Comparison of ENCODE assay signal across 12 cellular contexts in genomic region chr6:109448615-109449014, GRCh38. TPM values are rescaled to one million over a fixed set of nuclear protein-coding genes. Genes with fewer than 3 reads are reported as not detected.
A peak's percentile ranks its signal among the peaks of the same experiment; 100 is the strongest.
DNase-seq lines count a peak whose midpoint lies in the region; ATAC-seq lines count a peak whose summit lies in the region.
"Had no signal": no experiment of that assay in that cellular context is flagged by ENCODE, and none has a peak within 500 bp of the region (broad histone marks: within the 10 kb centered on the region; RNA-seq: fewer than 3 reads in every experiment).

No MANE protein-coding gene starts in this region.

- peaks cover 7% of the 10 kb centered on the region for H3K36me3 Mint-ChIP-seq in activated naive CD8-positive, alpha-beta T cell
- H3K36me3 Mint-ChIP-seq in activated naive CD8-positive, alpha-beta T cell treated with anti-CD3 and anti-CD28 coated beads for 36 hours: peaks cover 15% of the 10 kb centered on the region
- H3K36me3 Mint-ChIP-seq in T-cell: peaks cover 24% of the 10 kb centered on the region

- POLR2A ChIA-PET in T-cell (lab: Charles Lee): interaction anchor here in 1 of 2 donors (0.7 kb wide), 2 partner anchors 12 to 86 kb away, joined by 3 to 4 read pairs; no protein-coding TSS in a partner anchor

- CTCF ChIA-PET in T-cell (lab: Charles Lee): no interaction called here

- H3K27ac Mint-ChIP-seq in activated naive CD8-positive, alpha-beta T cell: peak overlapping the region; percentile 30
- H3K27ac Mint-ChIP-seq in activated naive CD8-positive, alpha-beta T cell treated with anti-CD3 and anti-CD28 coated beads for 36 hours: no peak overlapping the region
- peak overlapping the region; percentile 80 to 83 for H3K27ac Mint-ChIP-seq in T-cell
- H3K27ac Mint-ChIP-seq in stimulated activated naive CD8-positive, alpha-beta T cell treated with anti-CD3 and anti-CD28 coated beads, Interleukin-15, amount 100 ng/mL, for 72 hours: no peak overlapping the region

- H3K4me3 Mint-ChIP-seq in activated naive CD8-positive, alpha-beta T cell: no peak overlapping the region
- H3K4me3 Mint-ChIP-seq in activated naive CD8-positive, alpha-beta T cell treated with anti-CD3 and anti-CD28 coated beads for 36 hours: no peak overlapping the region
- H3K4me3 Mint-ChIP-seq in T-cell: peak overlapping the region in 1 of 3 donors; percentile 47
- H3K4me3 Mint-ChIP-seq in stimulated activated naive CD8-positive, alpha-beta T cell treated with anti-CD3 and anti-CD28 coated beads, Interleukin-15, amount 100 ng/mL, for 72 hours: no peak overlapping the region

- peaks cover 20% of the 10 kb centered on the region for H3K4me1 Mint-ChIP-seq in activated naive CD8-positive, alpha-beta T cell (ENCODE audit: low read depth)
- H3K4me1 Mint-ChIP-seq in activated naive CD8-positive, alpha-beta T cell treated with anti-CD3 and anti-CD28 coated beads for 36 hours: peaks cover 18% of the 10 kb centered on the region
- H3K4me1 Mint-ChIP-seq in T-cell: peaks cover 34 to 48% (median 43%) of the 10 kb centered on the region in 3 donors
- peaks cover 69% of the 10 kb centered on the region for H3K4me1 Mint-ChIP-seq in stimulated activated naive CD8-positive, alpha-beta T cell treated with anti-CD3 and anti-CD28 coated beads, Interleukin-15, amount 100 ng/mL, for 72 hours

- no peaks in the 10 kb centered on the region for H3K9me3 Mint-ChIP-seq in activated naive CD8-positive, alpha-beta T cell (ENCODE audit: low read depth)
- H3K9me3 Mint-ChIP-seq in activated naive CD8-positive, alpha-beta T cell treated with anti-CD3 and anti-CD28 coated beads for 36 hours: no peaks in the 10 kb centered on the region
- H3K9me3 Mint-ChIP-seq in T-cell: no peaks in the 10 kb centered on the region
- H3K9me3 Mint-ChIP-seq in stimulated activated naive CD8-positive, alpha-beta T cell treated with anti-CD3 and anti-CD28 coated beads, Interleukin-15, amount 100 ng/mL, for 72 hours: no peaks in the 10 kb centered on the region

- H3K27me3 Mint-ChIP-seq in activated naive CD8-positive, alpha-beta T cell: no peaks in the 10 kb centered on the region
- H3K27me3 Mint-ChIP-seq in activated naive CD8-positive, alpha-beta T cell treated with anti-CD3 and anti-CD28 coated beads for 36 hours: no peaks in the 10 kb centered on the region
- no peaks in the 10 kb centered on the region for H3K27me3 Mint-ChIP-seq in T-cell
- H3K27me3 Mint-ChIP-seq in stimulated activated naive CD8-positive, alpha-beta T cell treated with anti-CD3 and anti-CD28 coated beads, Interleukin-15, amount 100 ng/mL, for 72 hours: no peaks in the 10 kb centered on the region

- DNase-seq in activated naive CD8-positive, alpha-beta T cell treated with anti-CD3 and anti-CD28 coated beads for 36 hours: no peak
- DNase-seq in T-cell: no peak
- peak; percentile 53 for DNase-seq in islet precursor cell
- no peak for DNase-seq in stimulated activated naive CD8-positive, alpha-beta T cell treated with anti-CD3 and anti-CD28 coated beads, Interleukin-15, amount 100 ng/mL, for 72 hours
- no peak for DNase-seq in C1 segment of cervical spinal cord (lab: John Stamatoyannopoulos, UW)
- DNase-seq: DMS153; NCI-H1930; NCI-H510A; stimulated activated CD4-positive, alpha-beta T cell treated with anti-CD3 and anti-CD28 coated beads, Interleukin-15, amount 100 ng/mL, for 24 hours had no signal

- ATAC-seq in T-cell (replicated peaks in 1 of 4): no peak
- no peak for ATAC-seq in stimulated activated naive CD8-positive, alpha-beta T cell treated with anti-CD3 and anti-CD28 coated beads, Interleukin-15, amount 100 ng/mL, for 72 hours
- ATAC-seq in GM21737 (IDR thresholded peaks at IDR 0.05; ENCODE audit: unreplicated experiment): no peak
- no peak for ATAC-seq in GM19463 (IDR thresholded peaks at IDR 0.05; ENCODE audit: unreplicated experiment)

RNA-seq across cellular contexts. Expression of gene MICAL1, which starts 7.0 kb away (rescaled TPM):
- total RNA-seq in activated naive CD8-positive, alpha-beta T cell treated with anti-CD3 and anti-CD28 coated beads for 36 hours: 10 to 100 TPM; 21.2 to 23.5 TPM
- 100 to 1,000 TPM in 1 of 5 donors, 10 to 100 TPM in 4; 81.9 to 108 (median 89.5) TPM for total RNA-seq in T-cell

RNA-seq across cellular contexts. Expression of gene SMPD2, which starts 8.1 kb away (rescaled TPM):
- total RNA-seq in activated naive CD8-positive, alpha-beta T cell treated with anti-CD3 and anti-CD28 coated beads for 36 hours: 1 to 10 TPM; 7.0 to 7.9 TPM
- 10 to 100 TPM; 21.1 to 36.7 (median 23.7) TPM for total RNA-seq in T-cell

RNA-seq across cellular contexts. Expression of gene PPIL6, which starts 8.2 kb away (rescaled TPM):
- total RNA-seq in activated naive CD8-positive, alpha-beta T cell treated with anti-CD3 and anti-CD28 coated beads for 36 hours: under 1 TPM; 0.60 to 0.64 TPM
- 1 to 10 TPM in 1 of 5 donors, under 1 TPM in 4; 0.07 to 1.5 (median 0.38) TPM for total RNA-seq in T-cell

RNA-seq across cellular contexts. Expression of gene ZBTB24, which starts 34.4 kb away (rescaled TPM):
- 10 to 100 TPM; 16.1 to 16.5 TPM for total RNA-seq in activated naive CD8-positive, alpha-beta T cell treated with anti-CD3 and anti-CD28 coated beads for 36 hours
- 10 to 100 TPM; 14.1 to 21.2 (median 19.5) TPM for total RNA-seq in T-cell

Comparison
In these comparisons a context has a peak if more than half of its experiments do, and no peak if none do; other contexts are left out.
1. H3K27ac Mint-ChIP-seq: peak in activated naive CD8-positive, alpha-beta T cell (single experiment) and T-cell (2 of 2); none in activated naive CD8-positive, alpha-beta T cell treated with anti-CD3 and anti-CD28 coated beads for 36 hours (single experiment) and stimulated activated naive CD8-positive, alpha-beta T cell treated with anti-CD3 and anti-CD28 coated beads, Interleukin-15, amount 100 ng/mL, for 72 hours (0 of 2).